ENCODE assay signal across 13 cellular contexts in genomic region chr10:10891437-10891836, GRCh38.
DNase-seq lines count a peak whose midpoint lies in the region; ATAC-seq and TF ChIP-seq lines count a peak whose summit lies in the region.
"Had no signal": no experiment of that assay in that cellular context is flagged by ENCODE, and none has a peak within 500 bp of the region (broad histone marks: within the 10 kb centered on the region; RNA-seq: fewer than 3 reads in every experiment).

No MANE protein-coding gene starts in this region.

- TF ChIP-seq CTCF in RWPE1 (conservative IDR thresholded peaks at IDR 0.05; ENCODE audit: low read depth) (no peak), fibroblast of villous mesenchyme (IDR thresholded peaks at IDR 0.05; ENCODE audit: insufficient read depth, low read depth, low read length) (no peak), psoas muscle (IDR thresholded peaks at IDR 0.05) (no peak), vagina (IDR thresholded peaks at IDR 0.05) (no peak), tibial nerve (IDR thresholded peaks at IDR 0.05) (no peak), spleen (IDR thresholded peaks at IDR 0.05 in 8 of 11, conservative IDR thresholded peaks at IDR 0.05 in 3 of 11) (no peak)

- CTCF ChIA-PET in RWPE1 (lab: Yijun Ruan, JAX), result interaction anchor here (0.8 kb wide), 1 partner anchor 340 kb away, joined by 4 read pairs; no protein-coding TSS in a partner anchor

- intact Hi-C loops in psoas muscle (cut with DNase I) (no loop called here), vagina (cut with DNase I) (no loop called here), spleen (cut with DNase I; ENCODE audit: low total_unique reads) (no loop called here)

- ATAC-seq in psoas muscle, result peak; percentile 88 to 97 (median 90)

- H3K36me3 ChIP-seq in psoas muscle (ENCODE audit: insufficient read depth in 1 of 2, low read depth in 1 of 2), result no peaks in the 10 kb centered on the region
- H3K36me3 ChIP-seq in vagina, result no peaks in the 10 kb centered on the region
- no peaks in the 10 kb centered on the region for H3K36me3 ChIP-seq in tibial nerve
- no peaks in the 10 kb centered on the region for H3K36me3 ChIP-seq in spleen

- H3K27ac ChIP-seq in RWPE1 (no peak overlapping the region), psoas muscle (peak overlapping the region; percentile 75), vagina (no peak overlapping the region), tibial nerve (no peak overlapping the region), spleen (no peak overlapping the region)

- DNase-seq in ELR (ENCODE audit: low read depth) (peak; percentile 6), RWPE1 (ENCODE audit: low spot score) (peak; percentile 26), fibroblast of villous mesenchyme (ENCODE audit: low read depth) (peak; percentile 59), psoas muscle (peak; percentile 23 to 72), vagina (ENCODE audit: extremely low spot score in 2 of 2) (no peak), SW480 (ENCODE audit: low spot score) (no peak), tibial nerve (ENCODE audit: low spot score in 2 of 2) (no peak), spleen (no peak)
- DNase-seq: CD4-positive, alpha-beta memory T cell; head of caudate nucleus; mammary epithelial cell; MM.1S; substantia nigra had no signal

- TF ChIP-seq POLR2A in vagina (IDR thresholded peaks at IDR 0.05), result no peak
- no peak for TF ChIP-seq POLR2A in tibial nerve (IDR thresholded peaks at IDR 0.05)
- TF ChIP-seq POLR2A in spleen (IDR thresholded peaks at IDR 0.05), result no peak

- 25 to 37% (median 26%) methylated on average over 8 of the region's 8 CpGs for WGBS in psoas muscle, 3 donors
- 63 to 68% methylated on average over 8 of the region's 8 CpGs for whole genome bisulfite sequencing in tibial nerve, 2 donors
- WGBS in spleen, 5 donors, result 74 to 82% (median 78%) methylated on average over 8 of the region's 8 CpGs

- POLR2A ChIA-PET in RWPE1 (lab: Yijun Ruan, JAX; ENCODE audit: low non-redundant PET), result no interaction called here

- H3K4me3 ChIP-seq in fibroblast of villous mesenchyme (ENCODE audit: low read depth, low read length), result no peak overlapping the region
- no peak overlapping the region for H3K4me3 ChIP-seq in psoas muscle
- no peak overlapping the region for H3K4me3 ChIP-seq in vagina
- no peak overlapping the region for H3K4me3 ChIP-seq in tibial nerve
- no peak overlapping the region for H3K4me3 ChIP-seq in spleen

- H3K27me3 ChIP-seq in psoas muscle (ENCODE audit: insufficient read depth in 3 of 3, low read length in 2 of 3) (no peaks in the 10 kb centered on the region), vagina (no peaks in the 10 kb centered on the region), tibial nerve (no peaks in the 10 kb centered on the region), spleen (replicated peaks in 1 of 7) (no peaks in the 10 kb centered on the region)

- no peaks in the 10 kb centered on the region for H3K9me3 ChIP-seq in psoas muscle
- no peaks in the 10 kb centered on the region for H3K9me3 ChIP-seq in vagina
- H3K9me3 ChIP-seq in tibial nerve, result peaks cover 0 to 3% (median 0%) of the 10 kb centered on the region in 4 donors
- H3K9me3 ChIP-seq in spleen, result peaks cover 0 to 11% (median 0%) of the 10 kb centered on the region in 8 donors

- H3K4me1 ChIP-seq in psoas muscle (peaks cover 17% of the 10 kb centered on the region), vagina (no peaks in the 10 kb centered on the region), tibial nerve (peaks cover 0 to 16% (median 5%) of the 10 kb centered on the region in 4 donors), spleen (no peaks in the 10 kb centered on the region)

- TF ChIP-seq EP300 in tibial nerve (IDR thresholded peaks at IDR 0.05), result no peak

Comparison
In these comparisons a context has a peak if more than half of its experiments do, and no peak if none do; other contexts are left out.
1. DNase-seq: peak in ELR (single experiment), RWPE1 (single experiment), fibroblast of villous mesenchyme (single experiment) and psoas muscle (2 of 2); none in vagina (0 of 2), SW480 (single experiment), tibial nerve (0 of 2) and spleen (single experiment).